Comparison of ENCODE assay signal across 28 cellular contexts in genomic region chr20:57078101-57078500, GRCh38.
"Had no signal": no experiment of that assay in that cellular context is flagged by ENCODE, and none has a peak within 500 bp of the region (broad histone marks: within the 10 kb centered on the region; RNA-seq: fewer than 3 reads in every experiment).

No MANE protein-coding gene starts in this region.

- H3K4me1 ChIP-seq: Peyer's patch had no signal

- H3K36me3 ChIP-seq: cardiac muscle cell, Peyer's patch, WERI-Rb-1 had no signal

- H3K27ac ChIP-seq: cardiac muscle cell, Peyer's patch, RWPE1, WERI-Rb-1 had no signal

- H3K27me3 ChIP-seq: cardiac muscle cell, Peyer's patch had no signal

- H3K27ac Mint-ChIP-seq: activated CD4-positive, alpha-beta memory T cell treated with anti-CD3 and anti-CD28 coated beads, Interleukin-2, amount 10 ng/mL, durations not matched to agents 7 days and 5 days; activated CD8-positive, alpha-beta memory T cell treated with anti-CD3 and anti-CD28 coated beads, Interleukin-2, amount 10 ng/mL, durations not matched to agents 7 days and 5 days; activated naive CD4-positive, alpha-beta T cell treated with anti-CD3 and anti-CD28 coated beads, Interleukin-2, amount 10 ng/mL, durations not matched to agents 7 days and 5 days; activated naive CD8-positive, alpha-beta T cell; activated naive CD8-positive, alpha-beta T cell treated with anti-CD3 and anti-CD28 coated beads, Interleukin-2, amount 50 U/mL, for 24 hours had no signal

- H3K27me3 Mint-ChIP-seq: activated CD8-positive, alpha-beta memory T cell treated with anti-CD3 and anti-CD28 coated beads, Interleukin-2, amount 10 ng/mL, durations not matched to agents 7 days and 5 days had no signal

- DNase-seq: activated CD4-positive, alpha-beta memory T cell treated with anti-CD3 and anti-CD28 coated beads, Interleukin-2, amount 10 ng/mL, durations not matched to agents 7 days and 5 days; activated CD4-positive, alpha-beta T cell treated with anti-CD3 and anti-CD28 coated beads for 1 hour; activated CD4-positive, alpha-beta T cell treated with anti-CD3 and anti-CD28 coated beads for 48 hours; activated CD4-positive, CD25-positive, alpha-beta regulatory T cell; activated CD8-positive, alpha-beta memory T cell treated with anti-CD3 and anti-CD28 coated beads for 24 hours; activated CD8-positive, alpha-beta memory T cell treated with anti-CD3 and anti-CD28 coated beads, Interleukin-2, amount 10 ng/mL, durations not matched to agents 7 days and 5 days; activated CD8-positive, alpha-beta memory T cell treated with anti-CD3 and anti-CD28 coated beads, Interleukin-2, amount 50 U/mL, for 48 hours; activated effector memory CD4-positive, alpha-beta T cell treated with Interleukin-2 at 50 U/mL for 16 hours; activated naive CD4-positive, alpha-beta T cell treated with anti-CD3 and anti-CD28 coated beads, Interleukin-2, amount 10 ng/mL, durations not matched to agents 7 days and 5 days; activated naive CD8-positive, alpha-beta T cell treated with anti-CD3 and anti-CD28 coated beads, Interleukin-2, amount 50 U/mL, for 24 hours; activated T-cell treated with anti-CD3 and anti-CD28 coated beads, Interleukin-2, amount 50 U/mL, for 48 hours; anterior cingulate cortex; NCI-H1092 treated with DMSO at 0.1 percent for 48 hours; NCI-H1417 treated with DMSO at 0.1 percent for 48 hours; NCI-H187 treated with DMSO at 0.1 percent for 48 hours; NCI-H2081; NCI-H345; NCI-H524 treated with DMSO at 0.1 percent for 48 hours; PC-3; Peyer's patch; SIG-M5; T1000; WERI-Rb-1 had no signal

- H3K4me1 Mint-ChIP-seq: activated CD4-positive, alpha-beta memory T cell treated with anti-CD3 and anti-CD28 coated beads, Interleukin-2, amount 10 ng/mL, durations not matched to agents 7 days and 5 days; activated CD8-positive, alpha-beta memory T cell treated with anti-CD3 and anti-CD28 coated beads, Interleukin-2, amount 10 ng/mL, durations not matched to agents 7 days and 5 days; activated naive CD4-positive, alpha-beta T cell treated with anti-CD3 and anti-CD28 coated beads, Interleukin-2, amount 10 ng/mL, durations not matched to agents 7 days and 5 days; activated naive CD8-positive, alpha-beta T cell treated with anti-CD3 and anti-CD28 coated beads, Interleukin-2, amount 50 U/mL, for 24 hours; central memory CD8-positive, alpha-beta T cell had no signal

- ATAC-seq: activated CD8-positive, alpha-beta memory T cell treated with anti-CD3 and anti-CD28 coated beads, Interleukin-2, amount 10 ng/mL, durations not matched to agents 7 days and 5 days; activated naive CD8-positive, alpha-beta T cell treated with anti-CD3 and anti-CD28 coated beads, Interleukin-2, amount 50 U/mL, for 24 hours; PC-3; Right ventricle myocardium inferior had no signal

- H3K4me3 ChIP-seq: cardiac muscle cell, Peyer's patch had no signal

- H3K4me3 Mint-ChIP-seq: activated CD4-positive, alpha-beta memory T cell treated with anti-CD3 and anti-CD28 coated beads, Interleukin-2, amount 10 ng/mL, durations not matched to agents 7 days and 5 days; activated CD8-positive, alpha-beta memory T cell treated with anti-CD3 and anti-CD28 coated beads, Interleukin-2, amount 10 ng/mL, durations not matched to agents 7 days and 5 days; activated naive CD4-positive, alpha-beta T cell treated with anti-CD3 and anti-CD28 coated beads, Interleukin-2, amount 10 ng/mL, durations not matched to agents 7 days and 5 days; activated naive CD8-positive, alpha-beta T cell; activated naive CD8-positive, alpha-beta T cell treated with anti-CD3 and anti-CD28 coated beads, Interleukin-2, amount 50 U/mL, for 24 hours; central memory CD8-positive, alpha-beta T cell had no signal

- H3K36me3 Mint-ChIP-seq: activated CD8-positive, alpha-beta memory T cell treated with anti-CD3 and anti-CD28 coated beads, Interleukin-2, amount 10 ng/mL, durations not matched to agents 7 days and 5 days; activated naive CD4-positive, alpha-beta T cell treated with anti-CD3 and anti-CD28 coated beads, Interleukin-2, amount 10 ng/mL, durations not matched to agents 7 days and 5 days; activated naive CD8-positive, alpha-beta T cell had no signal
